8 cellular contexts compared by ENCODE assay signal in genomic region chr10:113563306-113564088, GRCh38. TPM values are rescaled to one million over a fixed set of nuclear protein-coding genes. Genes with fewer than 3 reads are reported as not detected.
DNase-seq lines count a peak whose midpoint lies in the region; ATAC-seq and TF ChIP-seq lines count a peak whose summit lies in the region.

No MANE protein-coding gene starts in this region.

- peak overlapping the region; percentile 6 for H3K9ac ChIP-seq in HUES6 (ENCODE audit: low read length)

- H3K4me3 ChIP-seq in HUES6 (ENCODE audit: low read depth, low read length) = 0 out of 2 replicates have a peak overlapping the region, but pooled peaks have one; percentile 12
- peak overlapping the region; percentile 18 for H3K4me3 ChIP-seq in RWPE2 (ENCODE audit: severe bottlenecking)

- DNase-seq in DMS114 treated with DMSO at 0.1 percent for 48 hours (lab: John Stamatoyannopoulos, UW; ENCODE audit: unreplicated experiment) (peak; percentile 77), RWPE2 (ENCODE audit: low spot score) (no peak), activated gamma-delta T cell treated with Interleukin-2 at 50 U/mL for 16 hours (peak; percentile 55), foreskin melanocyte (peak; percentile 51), occipital lobe (lab: John Stamatoyannopoulos, UW) (peak; percentile 64), substantia nigra (lab: John Stamatoyannopoulos, UW) (peak in 45 of 49 donors; percentile 2 to 74 (median 50))

- H3K4me1 ChIP-seq in HUES6 (ENCODE audit: control insufficient read depth, insufficient read depth, low read length) (peaks cover 18% of the 10 kb centered on the region), RWPE2 (ENCODE audit: insufficient read depth, poor library complexity, severe bottlenecking) (no peaks in the 10 kb centered on the region)

- H3K9me3 ChIP-seq in HUES6 (ENCODE audit: control insufficient read depth, insufficient read depth, low read depth, low read length) (no peaks in the 10 kb centered on the region), RWPE2 (ENCODE audit: severe bottlenecking) (no peaks in the 10 kb centered on the region)

- peaks cover 49% of the 10 kb centered on the region for H3K27me3 ChIP-seq in HUES6 (ENCODE audit: control insufficient read depth, insufficient read depth, low read length)
- no peaks in the 10 kb centered on the region for H3K27me3 ChIP-seq in RWPE2 (ENCODE audit: insufficient read depth, poor library complexity, severe bottlenecking)

- peak; percentile 98 for TF ChIP-seq CTCF in RWPE2 (IDR thresholded peaks at IDR 0.05; ENCODE audit: poor library complexity, severe bottlenecking)

- ATAC-seq in GM21447 (IDR thresholded peaks at IDR 0.05; ENCODE audit: unreplicated experiment) (peak; percentile 98), RWPE2 (ENCODE audit: low read depth) (peak; percentile 89)

- no peaks in the 10 kb centered on the region for H3K36me3 ChIP-seq in HUES6 (ENCODE audit: control insufficient read depth, insufficient read depth, low read length)
- no peaks in the 10 kb centered on the region for H3K36me3 ChIP-seq in RWPE2 (ENCODE audit: low read depth)

- H3K27ac ChIP-seq in HUES6 (ENCODE audit: low read depth, low read length) (no peak overlapping the region), RWPE2 (ENCODE audit: poor library complexity, severe bottlenecking) (no peak overlapping the region), substantia nigra (ENCODE audit: low read depth, low read length, poor library complexity, severe bottlenecking) (no peak overlapping the region)

RNA-seq across cellular contexts. Expression of gene HABP2, which starts 10.6 kb away (rescaled TPM):
- total RNA-seq in occipital lobe = 0.31 TPM
